Comparison of ENCODE assay signal across 1 cellular context in genomic region chr7:28666144-28666543, GRCh38.
TF ChIP-seq lines count a peak whose summit lies in the region.

No MANE protein-coding gene starts in this region.

TF ChIP-seq in GM23338, 12 proteins besides CTCF, POLR2A, EP300 and RAD21 (continued from another document):
- TF ChIP-seq ZNF462 (CRISPR knock-in tag; IDR thresholded peaks at IDR 0.05) (no peak), POLR2AphosphoS5 (IDR thresholded peaks at IDR 0.05; ENCODE audit: low read depth) (no peak), ZNF331 (CRISPR knock-in tag; IDR thresholded peaks at IDR 0.05; ENCODE audit: low read depth) (no peak)
